10 cellular contexts compared by ENCODE assay signal in the genomic region with DNA sequence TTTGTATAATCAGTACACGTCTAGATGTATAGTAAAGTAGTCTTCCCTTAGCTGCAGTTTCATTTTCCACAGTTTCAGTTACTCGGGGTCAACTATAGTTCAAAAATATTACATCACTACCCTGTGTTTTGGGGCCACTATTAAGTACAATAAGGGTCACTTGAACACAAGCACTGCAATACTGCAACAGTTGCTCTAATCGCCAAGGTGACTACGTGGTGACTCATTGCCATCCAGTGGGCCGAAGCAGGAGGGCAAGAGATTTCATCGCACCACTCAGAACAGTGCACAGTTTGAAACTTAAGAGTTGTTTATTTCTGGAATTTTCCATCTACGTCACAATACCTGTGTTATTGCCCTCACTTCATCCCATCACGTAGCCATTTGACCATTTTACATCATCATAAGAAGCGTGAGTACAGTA. TPM values are rescaled to one million over a fixed set of nuclear protein-coding genes. Genes with fewer than 3 reads are reported as not detected.
DNase-seq lines count a peak whose midpoint lies in the region; ATAC-seq and TF ChIP-seq lines count a peak whose summit lies in the region.
"Had no signal": no experiment of that assay in that cellular context is flagged by ENCODE, and none has a peak within 500 bp of the region (broad histone marks: within the 10 kb centered on the region; RNA-seq: fewer than 3 reads in every experiment).

A gene (plus strand): TSS at position 379 of the 424 bp plus-strand sequence. CDS start 18,994 bp downstream, outside the sequence.

- H3K4me3 ChIP-seq in CD8-positive, alpha-beta T cell (ENCODE audit: low read depth, low read length) = no peak within 1 kb of the TSS
- no peak within 1 kb of the TSS for H3K4me3 ChIP-seq in mucosa of descending colon
- H3K4me3 ChIP-seq: Peyer's patch had no signal

- H3K36me3 Mint-ChIP-seq in CD8-positive, alpha-beta T cell = no peaks in the 10 kb centered on the region

- H3K27me3 ChIP-seq in CD8-positive, alpha-beta T cell (ENCODE audit: insufficient read depth, low read length) = peaks cover 3% of the 10 kb centered on the region
- H3K27me3 ChIP-seq: neutrophil, Peyer's patch had no signal

- no peaks in the 10 kb centered on the region for H3K4me1 ChIP-seq in CD8-positive, alpha-beta T cell (ENCODE audit: insufficient read depth, low read length)
- no peaks in the 10 kb centered on the region for H3K4me1 ChIP-seq in mucosa of descending colon (ENCODE audit: low read depth)
- H3K4me1 ChIP-seq: Peyer's patch had no signal

- no peaks in the 10 kb centered on the region for H3K9me3 ChIP-seq in CD8-positive, alpha-beta T cell (ENCODE audit: low read length)
- no peaks in the 10 kb centered on the region for H3K9me3 ChIP-seq in mucosa of descending colon
- H3K9me3 ChIP-seq: neutrophil, Peyer's patch had no signal

- H3K9me3 Mint-ChIP-seq in CD8-positive, alpha-beta T cell = no peaks in the 10 kb centered on the region

- peak within 1 kb of the TSS; percentile 2 for H3K27ac Mint-ChIP-seq in CD8-positive, alpha-beta T cell

- H3K27ac ChIP-seq in CD8-positive, alpha-beta T cell (ENCODE audit: low read depth, low read length) = no peak within 1 kb of the TSS
- H3K27ac ChIP-seq: neutrophil, Peyer's patch had no signal

- peak; percentile 79 for ATAC-seq in CD8-positive, alpha-beta T cell
- peak; percentile 72 for ATAC-seq in GM19043 (IDR thresholded peaks at IDR 0.05; ENCODE audit: low read depth, unreplicated experiment)
- ATAC-seq in HG03378 (IDR thresholded peaks at IDR 0.05; ENCODE audit: unreplicated experiment) = peak; percentile 77
- ATAC-seq in mucosa of descending colon = no peak

- H3K4me3 Mint-ChIP-seq in CD8-positive, alpha-beta T cell = no peak within 1 kb of the TSS

- POLR2A ChIA-PET in CD8-positive, alpha-beta T cell (lab: Charles Lee) = no interaction called here

- TF ChIP-seq CTCF in CD8-positive, alpha-beta T cell (IDR thresholded peaks at IDR 0.05) = no peak
- no peak for TF ChIP-seq CTCF in mucosa of descending colon (IDR thresholded peaks at IDR 0.05)

- intact Hi-C loops in CD8-positive, alpha-beta T cell (cut with DNase I, micrococcal nuclease) = no loop called here
- intact Hi-C loops in mucosa of descending colon (cut with DNase I, micrococcal nuclease) = no loop called here

- in situ Hi-C loops in SK-MEL-5 (cut with HindIII; ENCODE audit: low pct_unique_long_range_greater_than_20kb, low sequenced_read_pairs) = no loop called here

- H3K36me3 ChIP-seq in CD8-positive, alpha-beta T cell (ENCODE audit: insufficient read depth, low read length) = no peaks in the 10 kb centered on the region
- no peaks in the 10 kb centered on the region for H3K36me3 ChIP-seq in mucosa of descending colon (ENCODE audit: low read depth)
- H3K36me3 ChIP-seq: neutrophil, Peyer's patch had no signal

- CTCF ChIA-PET in CD8-positive, alpha-beta T cell (lab: Charles Lee) = no interaction called here

- peaks cover 5% of the 10 kb centered on the region for H3K4me1 Mint-ChIP-seq in CD8-positive, alpha-beta T cell (ENCODE audit: low read depth)

- peak in 1 of 7 experiments; percentile 30 for DNase-seq in CD8-positive, alpha-beta T cell
- peak; percentile 83 for DNase-seq in SK-MEL-5 (ENCODE audit: low read depth, low spot score)
- peak; percentile 80 for DNase-seq in glomerular endothelial cell (ENCODE audit: extremely low read depth, low read depth, low spot score)
- DNase-seq in stimulated activated CD8-positive, alpha-beta memory T cell treated with anti-CD3 and anti-CD28 coated beads, Interleukin-12 subunit alpha, Interleukin-12 subunit beta, amount 100 ng/mL, for 4 hours (ENCODE audit: low read depth) = peak; percentile 1
- no peak for DNase-seq in mucosa of descending colon
- DNase-seq in UCSD-AML1 (lab: John Stamatoyannopoulos, UW; ENCODE audit: unreplicated experiment) = no peak

- peaks cover 16% of the 10 kb centered on the region for H3K27me3 Mint-ChIP-seq in CD8-positive, alpha-beta T cell (ENCODE audit: low read depth)

RNA-seq across cellular contexts. Expression of the gene that starts here (rescaled TPM):
- 1 to 10 TPM in 1 of 2 experiments, under 1 TPM in 1; 0.44 to 1.0 TPM for total RNA-seq in CD8-positive, alpha-beta T cell
- not detected in 2 replicates for total RNA-seq in SK-MEL-5 (2014; rRNA removed; shearing (Covaris generic))
- not detected in 2 replicates for polyA plus RNA-seq in SK-MEL-5 (2015; cell fraction: cytosol; rRNA removed)
- not detected in 2 replicates for polyA plus RNA-seq in SK-MEL-5 (2015; cell fraction: nucleus; rRNA removed)
- total RNA-seq in glomerular endothelial cell = not detected in 2 replicates
- not detected for total RNA-seq in mucosa of descending colon
- total RNA-seq: Peyer's patch had no signal

Comparison
In these comparisons a context has a peak if more than half of its experiments do, and no peak if none do; other contexts are left out.
1. Peak in DNase-seq in SK-MEL-5; RNA of the gene not detected or under 1 TPM.
2. Peak in DNase-seq in glomerular endothelial cell; RNA of the gene not detected or under 1 TPM.